Comparison of ENCODE assay signal across 16 cellular contexts in the genomic region with DNA sequence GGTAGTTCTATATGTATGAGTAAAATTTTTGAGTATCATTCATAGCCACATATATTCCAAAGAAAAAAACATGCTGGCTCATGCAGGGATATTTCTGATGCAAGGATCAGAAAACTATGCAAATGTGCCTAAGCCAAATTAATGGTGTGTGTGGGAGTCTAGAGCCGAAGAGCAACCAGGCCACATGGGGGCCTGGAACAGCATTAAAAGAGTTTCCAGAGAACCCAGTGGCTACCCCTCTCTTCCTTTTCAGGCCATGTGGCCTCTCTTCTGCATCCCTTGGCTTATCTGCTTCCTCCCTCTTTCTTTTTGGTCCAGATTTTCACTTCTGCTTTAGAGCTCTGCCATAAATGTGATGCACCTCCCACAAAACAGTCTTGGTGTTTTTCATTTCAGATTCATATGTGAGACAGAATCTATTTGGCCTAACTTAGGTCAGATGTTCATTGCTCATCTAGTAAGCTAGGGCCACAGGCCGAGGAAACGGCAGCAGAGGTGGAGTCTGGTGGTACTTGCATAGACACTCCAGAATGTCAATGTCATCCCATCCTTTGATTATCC.
"Had no signal": no experiment of that assay in that cellular context is flagged by ENCODE, and none has a peak within 500 bp of the region (broad histone marks: within the 10 kb centered on the region; RNA-seq: fewer than 3 reads in every experiment).

No MANE protein-coding gene starts in this region.

- H3K4me1 Mint-ChIP-seq: mesothelial cell of epicardium, nephron progenitor cell had no signal

- DNase-seq: activated CD4-positive, alpha-beta T cell treated with anti-CD3 and anti-CD28 coated beads for 4 hours; activated CD8-positive, alpha-beta T cell treated with anti-CD3 and anti-CD28 coated beads for 36 hours; activated gamma-delta T cell treated with Interleukin-2 at 50 U/mL for 16 hours; activated T-cell treated with anti-CD3 and anti-CD28 coated beads, Interleukin-2, amount 50 U/mL, for 4 hours; amniotic stem cell; caudate nucleus; left colon; nephron progenitor cell; occipital lobe; stimulated activated CD4-positive, alpha-beta T cell treated with anti-CD3 and anti-CD28 coated beads, Interleukin-4, amount 100 ng/mL, for 1 hour; stimulated activated naive CD8-positive, alpha-beta T cell treated with anti-CD3 and anti-CD28 coated beads, Interleukin-15, Interleukin-2, amounts not matched to agents 100 U/mL and 50 U/mL, for 24 hours; trophoblast cell had no signal

- H3K9me3 Mint-ChIP-seq: activated CD8-positive, alpha-beta T cell treated with anti-CD3 and anti-CD28 coated beads for 36 hours; activated T-cell treated with anti-CD3 and anti-CD28 coated beads, Interleukin-2, amount 50 U/mL, for 4 hours had no signal

- H3K27me3 Mint-ChIP-seq: activated CD8-positive, alpha-beta T cell treated with anti-CD3 and anti-CD28 coated beads for 36 hours; activated naive CD8-positive, alpha-beta T cell had no signal

- H3K4me3 Mint-ChIP-seq: activated CD8-positive, alpha-beta T cell treated with anti-CD3 and anti-CD28 coated beads for 36 hours; activated naive CD8-positive, alpha-beta T cell; activated T-cell treated with anti-CD3 and anti-CD28 coated beads, Interleukin-2, amount 50 U/mL, for 4 hours; mesothelial cell of epicardium; nephron progenitor cell had no signal

- H3K27ac Mint-ChIP-seq: activated CD8-positive, alpha-beta T cell treated with anti-CD3 and anti-CD28 coated beads for 36 hours; activated naive CD8-positive, alpha-beta T cell; mesothelial cell of epicardium; nephron progenitor cell; progenitor cell of endocrine pancreas had no signal

- H3K36me3 Mint-ChIP-seq: activated naive CD8-positive, alpha-beta T cell; mesothelial cell of epicardium had no signal

- ATAC-seq: activated CD8-positive, alpha-beta T cell treated with anti-CD3 and anti-CD28 coated beads for 36 hours; activated T-cell treated with anti-CD3 and anti-CD28 coated beads, Interleukin-2, amount 50 U/mL, for 4 hours; esophagus mucosa; left colon; stimulated activated naive CD8-positive, alpha-beta T cell treated with anti-CD3 and anti-CD28 coated beads, Interleukin-15, Interleukin-2, amounts not matched to agents 100 U/mL and 50 U/mL, for 24 hours had no signal
